In genomic region chr22:43226368-43226979, GRCh38 we compare ENCODE assay signal across 1 cellular context.
TF ChIP-seq lines count a peak whose summit lies in the region.

No MANE protein-coding gene starts in this region.

TF ChIP-seq in SK-N-SH, 30 proteins besides CTCF, POLR2A, EP300 and RAD21 (continued from another document):
- no peak for TF ChIP-seq REST (IDR thresholded peaks at IDR 0.05; ENCODE audit: low read depth, low read length)
